In genomic region chr5:29697786-29698414, GRCh38 we compare ENCODE assay signal across 10 cellular contexts.
DNase-seq lines count a peak whose midpoint lies in the region; ATAC-seq and TF ChIP-seq lines count a peak whose summit lies in the region.
"Had no signal": no experiment of that assay in that cellular context is flagged by ENCODE, and none has a peak within 500 bp of the region (broad histone marks: within the 10 kb centered on the region; RNA-seq: fewer than 3 reads in every experiment).

No MANE protein-coding gene starts in this region.

- H3K4me1 Mint-ChIP-seq in mesothelial cell of epicardium, result no peaks in the 10 kb centered on the region
- no peaks in the 10 kb centered on the region for H3K4me1 Mint-ChIP-seq in activated naive CD8-positive, alpha-beta T cell treated with anti-CD3 and anti-CD28 coated beads, Interleukin-2, amount 50 U/mL, for 24 hours
- H3K4me1 Mint-ChIP-seq: CD4-positive, alpha-beta memory T cell had no signal

- TF ChIP-seq CTCF in OCI-LY1 (IDR thresholded peaks at IDR 0.05; ENCODE audit: low read length) (peak; percentile 58), epithelial cell of proximal tubule (conservative IDR thresholded peaks at IDR 0.05; ENCODE audit: low read depth, low read length) (peak; percentile 31), mesothelial cell of epicardium (IDR thresholded peaks at IDR 0.05; ENCODE audit: unreplicated experiment) (no peak)

- intact Hi-C loops in Right ventricle myocardium superior (cut with DNase I), result no loop called here

- no peak overlapping the region for H3K27ac Mint-ChIP-seq in mesothelial cell of epicardium
- no peak overlapping the region for H3K27ac Mint-ChIP-seq in activated naive CD8-positive, alpha-beta T cell treated with anti-CD3 and anti-CD28 coated beads, Interleukin-2, amount 50 U/mL, for 24 hours
- H3K27ac Mint-ChIP-seq: activated naive CD8-positive, alpha-beta T cell; CD4-positive, alpha-beta memory T cell had no signal

- H3K79me2 ChIP-seq in OCI-LY1 (ENCODE audit: insufficient read depth, low read length), result no peaks in the 10 kb centered on the region

- no peak overlapping the region for H3K9ac ChIP-seq in OCI-LY1 (ENCODE audit: low read length)

- H3K4me2 ChIP-seq in OCI-LY1 (ENCODE audit: low read length), result no peak overlapping the region

- no peak overlapping the region for H3K4me3 Mint-ChIP-seq in mesothelial cell of epicardium
- no peak overlapping the region for H3K4me3 Mint-ChIP-seq in activated naive CD8-positive, alpha-beta T cell treated with anti-CD3 and anti-CD28 coated beads, Interleukin-2, amount 50 U/mL, for 24 hours
- H3K4me3 Mint-ChIP-seq: activated naive CD8-positive, alpha-beta T cell; CD4-positive, alpha-beta memory T cell had no signal

- no peaks in the 10 kb centered on the region for H3K27me3 Mint-ChIP-seq in mesothelial cell of epicardium (ENCODE audit: low read depth)
- H3K27me3 Mint-ChIP-seq in activated naive CD8-positive, alpha-beta T cell treated with anti-CD3 and anti-CD28 coated beads, Interleukin-2, amount 50 U/mL, for 24 hours, result no peaks in the 10 kb centered on the region
- H3K27me3 Mint-ChIP-seq: activated naive CD8-positive, alpha-beta T cell; CD4-positive, alpha-beta memory T cell had no signal

- no peaks in the 10 kb centered on the region for H4K20me1 ChIP-seq in OCI-LY1 (ENCODE audit: insufficient read depth, low read length)

- no peaks in the 10 kb centered on the region for H3K27me3 ChIP-seq in OCI-LY1 (ENCODE audit: insufficient read depth, low read length)

- no peaks in the 10 kb centered on the region for H3K36me3 ChIP-seq in OCI-LY1 (ENCODE audit: insufficient read depth, low read length)

- no peak overlapping the region for H2AFZ ChIP-seq in OCI-LY1 (ENCODE audit: low read length)

- no peaks in the 10 kb centered on the region for H3K9me3 ChIP-seq in OCI-LY1 (ENCODE audit: low read length)

- H3K36me3 Mint-ChIP-seq in mesothelial cell of epicardium, result no peaks in the 10 kb centered on the region
- H3K36me3 Mint-ChIP-seq in activated naive CD8-positive, alpha-beta T cell treated with anti-CD3 and anti-CD28 coated beads, Interleukin-2, amount 50 U/mL, for 24 hours (ENCODE audit: low read depth), result no peaks in the 10 kb centered on the region
- H3K36me3 Mint-ChIP-seq: activated naive CD8-positive, alpha-beta T cell; CD4-positive, alpha-beta memory T cell had no signal

- no peaks in the 10 kb centered on the region for H3K4me1 ChIP-seq in OCI-LY1 (ENCODE audit: insufficient read depth, low read length, severe bottlenecking)

- H3K27ac ChIP-seq in OCI-LY1 (ENCODE audit: low read depth, low read length, poor library complexity, severe bottlenecking), result no peak overlapping the region

- no peak overlapping the region for H3K4me3 ChIP-seq in OCI-LY1 (ENCODE audit: low read depth, low read length, poor library complexity, severe bottlenecking)
- H3K4me3 ChIP-seq in epithelial cell of proximal tubule (ENCODE audit: low read depth, low read length), result no peak overlapping the region

- no peaks in the 10 kb centered on the region for H3K9me2 ChIP-seq in OCI-LY1 (ENCODE audit: low read depth, low read length)

- H3F3A ChIP-seq in OCI-LY1 (ENCODE audit: insufficient read depth, low read length), result no peaks in the 10 kb centered on the region

- ATAC-seq in activated naive CD8-positive, alpha-beta T cell treated with anti-CD3 and anti-CD28 coated beads, Interleukin-2, amount 50 U/mL, for 24 hours, result no peak
- ATAC-seq in Right ventricle myocardium superior (ENCODE audit: poor library complexity), result no peak

- no peaks in the 10 kb centered on the region for H3K9me3 Mint-ChIP-seq in mesothelial cell of epicardium
- H3K9me3 Mint-ChIP-seq in activated naive CD8-positive, alpha-beta T cell treated with anti-CD3 and anti-CD28 coated beads, Interleukin-2, amount 50 U/mL, for 24 hours, result peaks cover 25% of the 10 kb centered on the region

- peak; percentile 19 to 35 for DNase-seq in AML-193 (lab: John Stamatoyannopoulos, UW)
- DNase-seq in HS-5 (ENCODE audit: low read depth), result peak; percentile 14
- DNase-seq in epithelial cell of proximal tubule (ENCODE audit: low read depth), result no peak
- DNase-seq in NK-92 treated with Interleukin-12 subunit alpha and Interleukin-12 subunit beta, amount 100 ng/mL, for 24 hours (lab: John Stamatoyannopoulos, UW), result no peak
- DNase-seq in mesothelial cell of epicardium (ENCODE audit: low spot score in 2 of 2, unreplicated experiment in 2 of 2), result no peak
- no peak for DNase-seq in activated naive CD8-positive, alpha-beta T cell treated with anti-CD3 and anti-CD28 coated beads, Interleukin-2, amount 50 U/mL, for 24 hours
- no peak for DNase-seq in Right ventricle myocardium superior
- DNase-seq: CD4-positive, alpha-beta memory T cell had no signal

Comparison
In these comparisons a context has a peak if more than half of its experiments do, and no peak if none do; other contexts are left out.
1. DNase-seq: peak in AML-193 (2 of 2) and HS-5 (single experiment); none in epithelial cell of proximal tubule (single experiment), NK-92 treated with Interleukin-12 subunit alpha and Interleukin-12 subunit beta, amount 100 ng/mL, for 24 hours (single experiment), mesothelial cell of epicardium (0 of 2), activated naive CD8-positive, alpha-beta T cell treated with anti-CD3 and anti-CD28 coated beads, Interleukin-2, amount 50 U/mL, for 24 hours (single experiment) and Right ventricle myocardium superior (single experiment).